8 cellular contexts compared by ENCODE assay signal in genomic region chr1:160193091-160193819, GRCh38. TPM values are rescaled to one million over a fixed set of nuclear protein-coding genes. Genes with fewer than 3 reads are reported as not detected.
A peak's percentile ranks its signal among the peaks of the same experiment; 100 is the strongest.
DNase-seq lines count a peak whose midpoint lies in the region; ATAC-seq and TF ChIP-seq lines count a peak whose summit lies in the region.

No MANE protein-coding gene starts in this region.

- H3K4me3 ChIP-seq in dorsolateral prefrontal cortex (peak overlapping the region in 57 of 59 donors; percentile 5 to 59 (median 42)), lower leg skin (ENCODE audit: low read depth, poor library complexity, severe bottlenecking) (no peak overlapping the region)

- peak overlapping the region in 45 of 59 donors; percentile 10 to 86 (median 65) for H3K27ac ChIP-seq in dorsolateral prefrontal cortex

- peak; percentile 64 for ATAC-seq in HG03521 (IDR thresholded peaks at IDR 0.05; ENCODE audit: unreplicated experiment)
- ATAC-seq in HG03135 (IDR thresholded peaks at IDR 0.05; ENCODE audit: unreplicated experiment), result no peak

- no peaks in the 10 kb centered on the region for H3K27me3 ChIP-seq in dorsolateral prefrontal cortex

- intact Hi-C loops in dorsolateral prefrontal cortex (cut with DNase I) (loop anchor here (1.0 to 5.0 kb wide), 7 partner anchors 26 to 184 kb away; no protein-coding TSS in a partner anchor), lower leg skin (cut with DNase I; ENCODE audit: low total_unique reads) (loop anchor here (5.0 to 10.0 kb wide), 3 partner anchors 59 to 99 kb away; no protein-coding TSS in a partner anchor)

- WGBS in lower leg skin, 2 donors, result 28% methylated on average over 16 of the region's 16 CpGs

- peak; percentile 93 to 99 (median 97) for TF ChIP-seq CTCF in dorsolateral prefrontal cortex (IDR thresholded peaks at IDR 0.05 in 54 of 56, conservative IDR thresholded peaks at IDR 0.05 in 2 of 56; ENCODE audit: low read depth in 1 of 56, partially characterized antibody in 56 of 56)
- peak in 2 of 3 donors; percentile 89 to 92 for TF ChIP-seq CTCF in lower leg skin (IDR thresholded peaks at IDR 0.05)

- peak; percentile 75 for DNase-seq in GM04504 (ENCODE audit: low read depth)
- DNase-seq in NCI-H748 (lab: John Stamatoyannopoulos, UW; ENCODE audit: unreplicated experiment), result peak; percentile 76
- DNase-seq in activated CD4-positive, alpha-beta T cell treated with anti-CD3 and anti-CD28 coated beads, Interleukin-2, amount 50 U/mL, for 48 hours, result peak; percentile 86 to 89
- peak; percentile 71 to 93 (median 84) for DNase-seq in dorsolateral prefrontal cortex
- DNase-seq in lower leg skin (ENCODE audit: low spot score in 2 of 2), result peak; percentile 80 to 96
- DNase-seq in stimulated activated CD4-positive, alpha-beta T cell treated with anti-CD3 and anti-CD28 coated beads, Interleukin-4, amount 100 ng/mL, for 4 hours, result peak; percentile 67 to 81

- no peak for TF ChIP-seq POLR2A in lower leg skin (IDR thresholded peaks at IDR 0.05)

RNA-seq across cellular contexts. Expression of gene CASQ1, which starts 2.9 kb away (rescaled TPM):
- total RNA-seq in dorsolateral prefrontal cortex (10 to 100 TPM in 94 of 120 experiments, 1 to 10 TPM in 26; 4.3 to 31.5 (median 14.0) TPM), lower leg skin (under 1 TPM in 2 of 4 donors, not detected in 2; 0.12 to 0.23 TPM)

RNA-seq across cellular contexts. Expression of gene PEA15, which starts 11.9 kb away (rescaled TPM):
- total RNA-seq in dorsolateral prefrontal cortex, result 100 to 1,000 TPM; 342 to 812 (median 617) TPM
- 10 to 100 TPM; 50.7 to 76.6 (median 60.1) TPM for total RNA-seq in lower leg skin

RNA-seq across cellular contexts. Expression of gene ATP1A4, which starts 41.9 kb away (rescaled TPM):
- total RNA-seq in dorsolateral prefrontal cortex (1 to 10 TPM in 93 of 120 experiments, under 1 TPM in 27; 0.29 to 8.7 (median 1.7) TPM), lower leg skin (under 1 TPM in 1 of 4 donors, not detected in 3; 0.32 TPM)

Comparison
In these comparisons a context has a peak if more than half of its experiments do, and no peak if none do; other contexts are left out.
1. RNA of gene CASQ1, which starts 2.9 kb away (total RNA-seq): 4.3 to 31.5 TPM in dorsolateral prefrontal cortex; 0.12 to 0.23 TPM in lower leg skin; every median in the first group is over 4 times any median in the second.
2. RNA of gene PEA15, which starts 11.9 kb away (total RNA-seq): 342 to 812 TPM in dorsolateral prefrontal cortex; 50.7 to 76.6 TPM in lower leg skin; every median in the first group is over 4 times any median in the second.
3. Peak in every context shown above with its lines, with median percentiles within 50 percentile points of each other: DNase-seq.